In the genomic region with DNA sequence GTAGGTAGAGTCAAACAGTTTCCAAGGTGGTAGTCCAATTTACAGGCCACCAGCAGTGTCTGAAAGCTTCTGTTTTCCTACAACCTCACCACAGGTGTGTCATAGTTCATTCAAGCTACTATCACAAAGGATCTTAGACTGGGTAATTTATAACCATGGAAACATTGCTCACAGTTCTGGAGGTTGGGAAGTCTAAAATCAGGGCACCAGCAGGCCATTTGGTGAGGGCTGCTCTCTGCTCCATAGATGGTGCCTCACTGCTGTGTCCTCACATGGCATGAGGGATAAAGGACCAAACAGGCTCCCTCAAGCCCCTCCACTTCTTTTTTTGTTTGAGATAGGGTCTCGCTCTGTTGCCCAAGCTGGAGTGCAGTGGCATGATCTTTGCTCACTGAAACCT, we compare ENCODE assay signal across 23 cellular contexts.
DNase-seq lines count a peak whose midpoint lies in the region; FAIRE-seq and TF ChIP-seq lines count a peak whose summit lies in the region.
"Had no signal": no experiment of that assay in that cellular context is flagged by ENCODE, and none has a peak within 500 bp of the region (broad histone marks: within the 10 kb centered on the region; RNA-seq: fewer than 3 reads in every experiment).

No MANE protein-coding gene starts in this region.

- H3K36me3 ChIP-seq in bronchial epithelial cell (ENCODE audit: control insufficient read depth, insufficient read depth, low read length) (no peaks in the 10 kb centered on the region), neural cell (ENCODE audit: insufficient read depth, low read length) (no peaks in the 10 kb centered on the region), GM23248 (ENCODE audit: low read depth) (no peaks in the 10 kb centered on the region)
- H3K36me3 ChIP-seq: BE2C; BLaER1 treated with 17β-estradiol and CSF1 and Interleukin-3, amounts not matched to agents 10 nM and 100 nM had no signal

- TF ChIP-seq POLR2A in GM12891 (IDR thresholded peaks at IDR 0.05; ENCODE audit: low read depth, low read length) = no peak

- H3K9me3 ChIP-seq in neural cell (ENCODE audit: low read length) = no peaks in the 10 kb centered on the region
- H3K9me3 ChIP-seq in GM23248 (ENCODE audit: low read depth) = no peaks in the 10 kb centered on the region
- H3K9me3 ChIP-seq: A549; BE2C; BLaER1 treated with 17β-estradiol and CSF1 and Interleukin-3, amounts not matched to agents 10 nM and 100 nM had no signal

- H3K79me2 ChIP-seq in neural cell (replicated peaks; ENCODE audit: insufficient read depth, low read length) = no peaks in the 10 kb centered on the region
- H3K79me2 ChIP-seq in GM23248 (ENCODE audit: insufficient read depth) = no peaks in the 10 kb centered on the region

- H3K27ac ChIP-seq in neural cell (ENCODE audit: low read length) = no peak overlapping the region
- H3K27ac ChIP-seq in GM23248 = no peak overlapping the region
- H3K27ac ChIP-seq: A549; BLaER1 treated with 17β-estradiol and CSF1 and Interleukin-3, amounts not matched to agents 10 nM and 100 nM had no signal

- no peak for TF ChIP-seq EP300 in neural cell (conservative IDR thresholded peaks at IDR 0.05; ENCODE audit: poor library complexity, severe bottlenecking)

- no peak overlapping the region for H3K9ac ChIP-seq in neural cell (ENCODE audit: low read length)
- no peak overlapping the region for H3K9ac ChIP-seq in GM23248
- H3K9ac ChIP-seq: BLaER1 treated with 17β-estradiol and CSF1 and Interleukin-3, amounts not matched to agents 10 nM and 100 nM had no signal

- 56 to 65% methylated on average over 1 of the region's 1 CpG for WGBS in GM23248 (ENCODE audit: low coverage in 1 of 2, low lambda C conversion rate in 2 of 2, missing lambda C conversion rate in 2 of 2), 2 experiments

- TF ChIP-seq CTCF in bronchial epithelial cell (IDR thresholded peaks at IDR 0.05; ENCODE audit: insufficient read depth, low read length, severe bottlenecking) (no peak), neural cell (IDR thresholded peaks at IDR 0.05; ENCODE audit: poor library complexity, severe bottlenecking) (no peak)

- in situ Hi-C loops in GM23248 (cut with MboI) = no loop called here

- FAIRE-seq in bronchial epithelial cell (lab: Jason Lieb, UNC) (peak; percentile 23), GM12891 (lab: Jason Lieb, UNC) (no peak)
- FAIRE-seq: A549, GM12892, H1 had no signal

- H3F3A ChIP-seq in neural cell (ENCODE audit: insufficient read depth, low read length, poor library complexity, severe bottlenecking) = no peaks in the 10 kb centered on the region
- no peaks in the 10 kb centered on the region for H3F3A ChIP-seq in GM23248 (ENCODE audit: insufficient read depth)

- DNase-seq in NCI-H748 (lab: John Stamatoyannopoulos, UW; ENCODE audit: unreplicated experiment) (peak; percentile 46), NCI-H748 treated with DMSO at 0.1 percent for 48 hours (lab: John Stamatoyannopoulos, UW) (no peak), NCI-H69 (lab: John Stamatoyannopoulos, UW) (peak; percentile 33), bronchial epithelial cell (ENCODE audit: low read depth) (no peak), GM12891 (ENCODE audit: insufficient read length, low spot score) (no peak), GM23248 (no peak)
- DNase-seq: 8988T; ACHN; AML-193; BE2C; Calu3; CD4-positive, alpha-beta T cell; CD8-positive, alpha-beta memory T cell; DMS53; DMS79 treated with DMSO at 0.1 percent for 48 hours; GF-D8; H7; HCEC 1CT had no signal

- H3K4me2 ChIP-seq in neural cell (ENCODE audit: low read length) = no peak overlapping the region
- H3K4me2 ChIP-seq in GM23248 (ENCODE audit: unreplicated experiment) = no peak overlapping the region
- H3K4me2 ChIP-seq: A549; BLaER1 treated with 17β-estradiol and CSF1 and Interleukin-3, amounts not matched to agents 10 nM and 100 nM had no signal

- H3K27me3 ChIP-seq in bronchial epithelial cell (ENCODE audit: control insufficient read depth, insufficient read depth, low read length) = peaks cover 2% of the 10 kb centered on the region
- no peaks in the 10 kb centered on the region for H3K27me3 ChIP-seq in neural cell (ENCODE audit: insufficient read depth, low read depth, low read length)
- no peaks in the 10 kb centered on the region for H3K27me3 ChIP-seq in GM23248 (replicated peaks; ENCODE audit: insufficient read depth)
- H3K27me3 ChIP-seq: BLaER1 treated with 17β-estradiol and CSF1 and Interleukin-3, amounts not matched to agents 10 nM and 100 nM had no signal

- H2AFZ ChIP-seq in neural cell (ENCODE audit: low read depth, low read length) = no peak overlapping the region
- no peak overlapping the region for H2AFZ ChIP-seq in GM23248

- H3K9me2 ChIP-seq in neural cell (ENCODE audit: insufficient read depth, low read length) (no peaks in the 10 kb centered on the region), GM23248 (ENCODE audit: insufficient read depth) (no peaks in the 10 kb centered on the region)

- H3K4me3 ChIP-seq in bronchial epithelial cell (ENCODE audit: low read depth, low read length) (no peak overlapping the region), neural cell (ENCODE audit: low read length) (no peak overlapping the region), GM23248 (no peak overlapping the region)
- H3K4me3 ChIP-seq: A549; BLaER1 treated with 17β-estradiol and CSF1 and Interleukin-3, amounts not matched to agents 10 nM and 100 nM had no signal

- H4K20me1 ChIP-seq in neural cell (ENCODE audit: insufficient read depth) (no peaks in the 10 kb centered on the region), GM23248 (ENCODE audit: insufficient read depth) (no peaks in the 10 kb centered on the region)
- H4K20me1 ChIP-seq: BLaER1 treated with 17β-estradiol and CSF1 and Interleukin-3, amounts not matched to agents 10 nM and 100 nM had no signal

- no peak for TF ChIP-seq RAD21 in neural cell (conservative IDR thresholded peaks at IDR 0.05)

- H3K4me1 ChIP-seq in GM23248 (ENCODE audit: insufficient read depth) = no peaks in the 10 kb centered on the region
- H3K4me1 ChIP-seq: A549, BE2C had no signal

TF ChIP-seq in neural cell, 6 proteins besides CTCF, POLR2A, EP300 and RAD21 (continues in another document):
- TF ChIP-seq EZH2 (IDR thresholded peaks at IDR 0.05; ENCODE audit: borderline replicate concordance, insufficient read depth, low read length, poor library complexity, severe bottlenecking) = no peak
- no peak for TF ChIP-seq MXI1 (conservative IDR thresholded peaks at IDR 0.05; ENCODE audit: poor library complexity, severe bottlenecking)
- TF ChIP-seq POLR2AphosphoS5 (IDR thresholded peaks at IDR 0.05) = peak; percentile 10
- no peak for TF ChIP-seq TAF1 (IDR thresholded peaks at IDR 0.05; ENCODE audit: low read depth)
- TF ChIP-seq, protein P1, sequence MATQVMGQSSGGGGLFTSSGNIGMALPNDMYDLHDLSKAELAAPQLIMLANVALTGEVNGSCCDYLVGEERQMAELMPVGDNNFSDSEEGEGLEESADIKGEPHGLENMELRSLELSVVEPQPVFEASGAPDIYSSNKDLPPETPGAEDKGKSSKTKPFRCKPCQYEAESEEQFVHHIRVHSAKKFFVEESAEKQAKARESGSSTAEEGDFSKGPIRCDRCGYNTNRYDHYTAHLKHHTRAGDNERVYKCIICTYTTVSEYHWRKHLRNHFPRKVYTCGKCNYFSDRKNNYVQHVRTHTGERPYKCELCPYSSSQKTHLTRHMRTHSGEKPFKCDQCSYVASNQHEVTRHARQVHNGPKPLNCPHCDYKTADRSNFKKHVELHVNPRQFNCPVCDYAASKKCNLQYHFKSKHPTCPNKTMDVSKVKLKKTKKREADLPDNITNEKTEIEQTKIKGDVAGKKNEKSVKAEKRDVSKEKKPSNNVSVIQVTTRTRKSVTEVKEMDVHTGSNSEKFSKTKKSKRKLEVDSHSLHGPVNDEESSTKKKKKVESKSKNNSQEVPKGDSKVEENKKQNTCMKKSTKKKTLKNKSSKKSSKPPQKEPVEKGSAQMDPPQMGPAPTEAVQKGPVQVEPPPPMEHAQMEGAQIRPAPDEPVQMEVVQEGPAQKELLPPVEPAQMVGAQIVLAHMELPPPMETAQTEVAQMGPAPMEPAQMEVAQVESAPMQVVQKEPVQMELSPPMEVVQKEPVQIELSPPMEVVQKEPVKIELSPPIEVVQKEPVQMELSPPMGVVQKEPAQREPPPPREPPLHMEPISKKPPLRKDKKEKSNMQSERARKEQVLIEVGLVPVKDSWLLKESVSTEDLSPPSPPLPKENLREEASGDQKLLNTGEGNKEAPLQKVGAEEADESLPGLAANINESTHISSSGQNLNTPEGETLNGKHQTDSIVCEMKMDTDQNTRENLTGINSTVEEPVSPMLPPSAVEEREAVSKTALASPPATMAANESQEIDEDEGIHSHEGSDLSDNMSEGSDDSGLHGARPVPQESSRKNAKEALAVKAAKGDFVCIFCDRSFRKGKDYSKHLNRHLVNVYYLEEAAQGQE (IDR thresholded peaks at IDR 0.05; ENCODE audit: borderline replicate concordance) = no peak

TF ChIP-seq in GM12891, 5 proteins besides CTCF, POLR2A, EP300 and RAD21:
- TF ChIP-seq TAF1 (IDR thresholded peaks at IDR 0.05; ENCODE audit: low read depth, low read length) (no peak), SPI1 (IDR thresholded peaks at IDR 0.05; ENCODE audit: low read depth, low read length) (no peak), POU2F2 (IDR thresholded peaks at IDR 0.05; ENCODE audit: low read depth, low read length) (no peak), POLR2AphosphoS5 (IDR thresholded peaks at IDR 0.05; ENCODE audit: low read depth, low read length) (no peak), PAX5 (IDR thresholded peaks at IDR 0.05; ENCODE audit: insufficient read depth, low read length, severe bottlenecking) (no peak)

Comparison
In these comparisons a context has a peak if more than half of its experiments do, and no peak if none do; other contexts are left out.
1. DNase-seq: peak in NCI-H748 (single experiment) and NCI-H69 (single experiment); none in NCI-H748 treated with DMSO at 0.1 percent for 48 hours (single experiment), bronchial epithelial cell (single experiment), GM12891 (single experiment) and GM23248 (single experiment).